8 cellular contexts compared by ENCODE assay signal in the genomic region with DNA sequence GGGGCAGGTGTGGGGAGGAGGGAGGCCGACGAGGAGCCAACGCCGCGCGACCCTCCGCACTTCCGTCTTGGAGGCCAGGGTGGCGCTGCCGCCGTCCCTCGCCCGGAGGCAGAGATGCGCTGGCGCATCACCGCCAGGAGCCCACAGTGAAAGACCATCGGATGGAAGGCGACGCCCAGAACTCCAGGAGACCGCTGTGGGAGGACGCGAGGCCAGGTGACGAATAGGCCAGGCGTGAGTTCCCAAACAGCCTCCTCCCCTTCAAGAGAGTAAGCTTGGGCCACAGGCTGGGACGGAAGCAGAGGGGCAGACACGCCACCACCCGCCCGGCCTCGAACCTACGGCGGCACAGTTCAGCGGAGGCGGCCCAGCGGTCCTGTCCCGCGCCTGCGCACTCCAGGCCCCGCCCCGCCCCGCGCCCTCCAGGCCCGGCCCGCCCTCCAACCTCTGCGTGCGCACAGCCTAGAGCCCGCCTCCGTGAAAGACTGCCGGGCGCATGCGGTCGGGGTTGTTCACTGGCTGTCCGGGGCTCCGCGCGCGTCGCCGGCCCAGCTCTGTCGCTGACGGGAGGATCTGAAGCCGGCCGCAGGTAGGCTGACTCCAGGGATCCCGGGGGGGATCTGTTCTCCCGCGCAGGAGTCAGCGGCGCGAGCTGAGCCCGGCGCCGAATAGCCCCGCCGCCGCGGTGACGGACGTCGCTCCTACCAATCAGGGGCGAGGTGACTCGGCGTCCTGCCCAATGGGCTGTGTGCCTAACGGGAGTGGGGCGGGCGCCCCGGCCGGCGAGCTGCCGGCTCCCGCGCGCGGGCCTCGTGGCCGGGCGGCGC. TPM values are rescaled to one million over a fixed set of nuclear protein-coding genes. Genes with fewer than 3 reads are reported as not detected.
A peak's percentile ranks its signal among the peaks of the same experiment; 100 is the strongest.
DNase-seq lines count a peak whose midpoint lies in the region; ATAC-seq and TF ChIP-seq lines count a peak whose summit lies in the region.

A gene with protein sequence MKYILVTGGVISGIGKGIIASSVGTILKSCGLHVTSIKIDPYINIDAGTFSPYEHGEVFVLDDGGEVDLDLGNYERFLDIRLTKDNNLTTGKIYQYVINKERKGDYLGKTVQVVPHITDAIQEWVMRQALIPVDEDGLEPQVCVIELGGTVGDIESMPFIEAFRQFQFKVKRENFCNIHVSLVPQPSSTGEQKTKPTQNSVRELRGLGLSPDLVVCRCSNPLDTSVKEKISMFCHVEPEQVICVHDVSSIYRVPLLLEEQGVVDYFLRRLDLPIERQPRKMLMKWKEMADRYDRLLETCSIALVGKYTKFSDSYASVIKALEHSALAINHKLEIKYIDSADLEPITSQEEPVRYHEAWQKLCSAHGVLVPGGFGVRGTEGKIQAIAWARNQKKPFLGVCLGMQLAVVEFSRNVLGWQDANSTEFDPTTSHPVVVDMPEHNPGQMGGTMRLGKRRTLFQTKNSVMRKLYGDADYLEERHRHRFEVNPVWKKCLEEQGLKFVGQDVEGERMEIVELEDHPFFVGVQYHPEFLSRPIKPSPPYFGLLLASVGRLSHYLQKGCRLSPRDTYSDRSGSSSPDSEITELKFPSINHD (plus strand): TSS at position 456 of the 827 bp plus-strand sequence. CDS start 3,595 bp downstream, outside the sequence.

- CTCF ChIA-PET in SK-N-SH (lab: Yijun Ruan, JAX), result interaction anchor here (1.2 to 3.4 kb wide), 3 partner anchors 25 to 31 kb away, joined by 3 to 16 read pairs (median 4); no protein-coding TSS in a partner anchor

- no peak for TF ChIP-seq RAD21 in SK-N-SH (IDR thresholded peaks at IDR 0.05; ENCODE audit: low read length)

- peaks cover 45% of the 10 kb centered on the region for H3F3A ChIP-seq in SK-N-SH (replicated peaks; ENCODE audit: insufficient read depth)

- peak within 1 kb of the TSS; percentile 70 for H3K4me3 ChIP-seq in GM12864 (ENCODE audit: low read depth, low read length)
- peak within 1 kb of the TSS; percentile 73 to 74 for H3K4me3 ChIP-seq in SK-N-SH (ENCODE audit: low read depth in 2 of 2, low read length in 1 of 2)

- peak within 1 kb of the TSS; percentile 94 for H3K4me2 ChIP-seq in SK-N-SH

- POLR2A ChIA-PET in SK-N-SH (lab: Yijun Ruan, JAX), result interaction anchor here (0.9 to 2.3 kb wide), 6 partner anchors 15 to 288 kb away, joined by 3 to 14 read pairs (median 3); a partner anchor contains a TSS

- peaks cover 34% of the 10 kb centered on the region for H4K20me1 ChIP-seq in SK-N-SH (ENCODE audit: insufficient read depth)

- H3K27me3 ChIP-seq in SK-N-SH (ENCODE audit: insufficient read depth), result no peaks in the 10 kb centered on the region

- TF ChIP-seq CTCF in GM12864 (IDR thresholded peaks at IDR 0.05; ENCODE audit: low read depth, low read length, missing control alignments) (peak; percentile 28), SK-N-SH (IDR thresholded peaks at IDR 0.05) (peak; percentile 44)

- H3K9ac ChIP-seq in SK-N-SH, result peak within 1 kb of the TSS; percentile 87

- H3K9me3 ChIP-seq in SK-N-SH, result no peaks in the 10 kb centered on the region

- peak within 1 kb of the TSS; percentile 85 for H2AFZ ChIP-seq in SK-N-SH (ENCODE audit: low read depth)

- DNase-seq in GM12864 (ENCODE audit: low read depth) (peak; percentile 64), NCI-H1092 (lab: John Stamatoyannopoulos, UW) (peak; percentile 98), SK-N-SH (peak; percentile 99), globus pallidus (ENCODE audit: low spot score) (peak; percentile 92), occipital lobe (lab: John Stamatoyannopoulos, UW) (peak; percentile 95)
- peak; percentile 97 for DNase-seq in activated naive CD4-positive, alpha-beta T cell treated with anti-CD3 and anti-CD28 coated beads, Interleukin-2, amount 50 U/mL, for 16 hours

- H3K36me3 ChIP-seq in SK-N-SH (replicated peaks in 1 of 2; ENCODE audit: control insufficient read depth in 1 of 2, insufficient read depth in 2 of 2, low read length in 1 of 2), result peaks cover 9 to 10% of the 10 kb centered on the region in 2 experiments

- no peaks in the 10 kb centered on the region for H3K9me2 ChIP-seq in SK-N-SH

- H3K27ac ChIP-seq in SK-N-SH (ENCODE audit: low read depth in 2 of 2, low read length in 1 of 2) (peak within 1 kb of the TSS; percentile 87 to 94), temporal lobe (ENCODE audit: low read depth, low read length) (peak within 1 kb of the TSS; percentile 86)

- no peak for TF ChIP-seq EP300 in SK-N-SH (IDR thresholded peaks at IDR 0.05; ENCODE audit: borderline replicate concordance in 1 of 2, low read depth in 1 of 2, low read length in 1 of 2)

- ATAC-seq in HG02610 (IDR thresholded peaks at IDR 0.05; ENCODE audit: unreplicated experiment), result peak; percentile 93

- peaks cover 45% of the 10 kb centered on the region for H3K79me2 ChIP-seq in SK-N-SH (ENCODE audit: insufficient read depth)

- 2% methylated on average over 40 of the region's 96 CpGs for WGBS in SK-N-SH (ENCODE audit: low lambda C conversion rate)

- peaks cover 23 to 33% of the 10 kb centered on the region in 2 experiments for H3K4me1 ChIP-seq in SK-N-SH (ENCODE audit: control insufficient read depth in 1 of 2, insufficient read depth in 2 of 2, low read depth in 1 of 2, low read length in 1 of 2)

TF ChIP-seq in SK-N-SH, 30 proteins besides CTCF, POLR2A, EP300 and RAD21 (continues in another document):
- TF ChIP-seq, protein P1, sequence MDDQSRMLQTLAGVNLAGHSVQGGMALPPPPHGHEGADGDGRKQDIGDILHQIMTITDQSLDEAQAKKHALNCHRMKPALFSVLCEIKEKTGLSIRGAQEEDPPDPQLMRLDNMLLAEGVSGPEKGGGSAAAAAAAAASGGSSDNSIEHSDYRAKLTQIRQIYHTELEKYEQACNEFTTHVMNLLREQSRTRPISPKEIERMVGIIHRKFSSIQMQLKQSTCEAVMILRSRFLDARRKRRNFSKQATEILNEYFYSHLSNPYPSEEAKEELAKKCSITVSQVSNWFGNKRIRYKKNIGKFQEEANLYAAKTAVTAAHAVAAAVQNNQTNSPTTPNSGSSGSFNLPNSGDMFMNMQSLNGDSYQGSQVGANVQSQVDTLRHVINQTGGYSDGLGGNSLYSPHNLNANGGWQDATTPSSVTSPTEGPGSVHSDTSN (IDR thresholded peaks at IDR 0.05), result peak; percentile 99
- TF ChIP-seq JUND (IDR thresholded peaks at IDR 0.05) (no peak), NRF1 (IDR thresholded peaks at IDR 0.05; ENCODE audit: low read depth, low read length) (peak; percentile 75), NFIC (IDR thresholded peaks at IDR 0.05; ENCODE audit: borderline replicate concordance) (no peak), MXI1 (IDR thresholded peaks at IDR 0.05; ENCODE audit: low read depth, low read length) (peak; percentile 80), FOXJ3 (CRISPR knock-in tag; IDR thresholded peaks at IDR 0.05) (peak; percentile 43; the same call in 1 of the 2 replicates), GABPA (IDR thresholded peaks at IDR 0.05; ENCODE audit: low read depth) (no peak), CHD2 (IDR thresholded peaks at IDR 0.05; ENCODE audit: low read length, partially characterized antibody) (peak; percentile 65), POLR2AphosphoS5 (IDR thresholded peaks at IDR 0.05; ENCODE audit: low read depth, low read length) (peak; percentile 91), RCOR1 (IDR thresholded peaks at IDR 0.05; ENCODE audit: low read length) (no peak), TCF12 (IDR thresholded peaks at IDR 0.05) (no peak), TAF1 (IDR thresholded peaks at IDR 0.05; ENCODE audit: borderline replicate concordance, low read depth, low read length) (peak; percentile 59; the same call in 1 of the 2 replicates)
- TF ChIP-seq, protein P2, sequence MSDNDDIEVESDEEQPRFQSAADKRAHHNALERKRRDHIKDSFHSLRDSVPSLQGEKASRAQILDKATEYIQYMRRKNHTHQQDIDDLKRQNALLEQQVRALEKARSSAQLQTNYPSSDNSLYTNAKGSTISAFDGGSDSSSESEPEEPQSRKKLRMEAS (IDR thresholded peaks at IDR 0.05; ENCODE audit: low read depth), result peak; percentile 71
- TF ChIP-seq, protein P3, sequence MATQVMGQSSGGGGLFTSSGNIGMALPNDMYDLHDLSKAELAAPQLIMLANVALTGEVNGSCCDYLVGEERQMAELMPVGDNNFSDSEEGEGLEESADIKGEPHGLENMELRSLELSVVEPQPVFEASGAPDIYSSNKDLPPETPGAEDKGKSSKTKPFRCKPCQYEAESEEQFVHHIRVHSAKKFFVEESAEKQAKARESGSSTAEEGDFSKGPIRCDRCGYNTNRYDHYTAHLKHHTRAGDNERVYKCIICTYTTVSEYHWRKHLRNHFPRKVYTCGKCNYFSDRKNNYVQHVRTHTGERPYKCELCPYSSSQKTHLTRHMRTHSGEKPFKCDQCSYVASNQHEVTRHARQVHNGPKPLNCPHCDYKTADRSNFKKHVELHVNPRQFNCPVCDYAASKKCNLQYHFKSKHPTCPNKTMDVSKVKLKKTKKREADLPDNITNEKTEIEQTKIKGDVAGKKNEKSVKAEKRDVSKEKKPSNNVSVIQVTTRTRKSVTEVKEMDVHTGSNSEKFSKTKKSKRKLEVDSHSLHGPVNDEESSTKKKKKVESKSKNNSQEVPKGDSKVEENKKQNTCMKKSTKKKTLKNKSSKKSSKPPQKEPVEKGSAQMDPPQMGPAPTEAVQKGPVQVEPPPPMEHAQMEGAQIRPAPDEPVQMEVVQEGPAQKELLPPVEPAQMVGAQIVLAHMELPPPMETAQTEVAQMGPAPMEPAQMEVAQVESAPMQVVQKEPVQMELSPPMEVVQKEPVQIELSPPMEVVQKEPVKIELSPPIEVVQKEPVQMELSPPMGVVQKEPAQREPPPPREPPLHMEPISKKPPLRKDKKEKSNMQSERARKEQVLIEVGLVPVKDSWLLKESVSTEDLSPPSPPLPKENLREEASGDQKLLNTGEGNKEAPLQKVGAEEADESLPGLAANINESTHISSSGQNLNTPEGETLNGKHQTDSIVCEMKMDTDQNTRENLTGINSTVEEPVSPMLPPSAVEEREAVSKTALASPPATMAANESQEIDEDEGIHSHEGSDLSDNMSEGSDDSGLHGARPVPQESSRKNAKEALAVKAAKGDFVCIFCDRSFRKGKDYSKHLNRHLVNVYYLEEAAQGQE (IDR thresholded peaks at IDR 0.05; ENCODE audit: low read depth, low read length), result no peak
- TF ChIP-seq, protein P4, sequence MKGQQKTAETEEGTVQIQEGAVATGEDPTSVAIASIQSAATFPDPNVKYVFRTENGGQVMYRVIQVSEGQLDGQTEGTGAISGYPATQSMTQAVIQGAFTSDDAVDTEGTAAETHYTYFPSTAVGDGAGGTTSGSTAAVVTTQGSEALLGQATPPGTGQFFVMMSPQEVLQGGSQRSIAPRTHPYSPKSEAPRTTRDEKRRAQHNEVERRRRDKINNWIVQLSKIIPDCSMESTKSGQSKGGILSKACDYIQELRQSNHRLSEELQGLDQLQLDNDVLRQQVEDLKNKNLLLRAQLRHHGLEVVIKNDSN (IDR thresholded peaks at IDR 0.05; ENCODE audit: borderline replicate concordance, low read depth), result no peak

RNA-seq across cellular contexts. Expression of the gene that starts here (rescaled TPM):
- 34.4 and 34.5 TPM in 2 replicates for polyA plus RNA-seq in SK-N-SH (2012; rRNA removed)
- 39.7 and 42.6 TPM in 2 replicates for polyA plus RNA-seq in SK-N-SH (2012; cell fraction: cytosol; rRNA removed)
- 50.4 and 68.0 TPM in 2 replicates for polyA plus RNA-seq in SK-N-SH (2012; cell fraction: nucleus; rRNA removed)
- total RNA-seq in occipital lobe (16.5 TPM), temporal lobe (15.5 TPM)

Comparison
In these comparisons a context has a peak if more than half of its experiments do, and no peak if none do; other contexts are left out.
1. Peak in every context shown above with its lines: DNase-seq, ATAC-seq, H3K4me3 ChIP-seq and H3K27ac ChIP-seq.